In the genomic region with DNA sequence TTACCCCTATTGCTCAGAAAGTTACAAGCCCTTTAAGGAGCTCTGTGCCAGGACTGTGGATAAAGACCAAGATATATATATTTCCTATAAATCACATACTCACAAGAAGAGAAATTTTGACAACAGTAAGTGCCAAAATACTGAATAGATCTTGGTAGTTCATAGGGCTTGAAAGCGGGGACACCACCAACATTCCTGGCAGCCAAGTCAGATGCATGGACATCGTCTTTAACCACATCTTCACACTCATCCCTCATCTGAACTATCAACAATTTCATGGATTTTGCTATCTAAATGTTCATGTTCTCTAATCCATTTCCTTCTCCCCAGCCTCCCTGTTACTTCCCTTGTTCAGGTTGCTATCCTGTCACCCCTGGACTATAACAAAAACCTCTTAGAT, we compare ENCODE assay signal across 28 cellular contexts.
"Had no signal": no experiment of that assay in that cellular context is flagged by ENCODE, and none has a peak within 500 bp of the region (broad histone marks: within the 10 kb centered on the region; RNA-seq: fewer than 3 reads in every experiment).

No MANE protein-coding gene starts in this region.

- DNase-seq: activated CD4-positive, alpha-beta T cell treated with anti-CD3 and anti-CD28 coated beads for 36 hours; activated CD4-positive, alpha-beta T cell treated with anti-CD3 and anti-CD28 coated beads, Interleukin-2, amount 10 ng/mL, durations not matched to agents 7 days and 5 days; activated CD4-positive, alpha-beta T cell treated with anti-CD3 and anti-CD28 coated beads, Interleukin-2, amount 50 U/mL, for 48 hours; activated CD8-positive, alpha-beta T cell treated with anti-CD3 and anti-CD28 coated beads, Interleukin-2, amount 10 ng/mL, durations not matched to agents 7 days and 5 days; activated gamma-delta T cell; activated naive CD4-positive, alpha-beta T cell treated with Interleukin-2 at 50 U/mL for 16 hours; activated naive CD8-positive, alpha-beta T cell treated with anti-CD3 and anti-CD28 coated beads, Interleukin-2, amount 10 ng/mL, durations not matched to agents 7 days and 5 days; activated T-cell treated with anti-CD3 and anti-CD28 coated beads, Interleukin-2, amount 50 U/mL, for 24 hours; body of pancreas; NCI-H1105; NCI-H1417 treated with DMSO at 0.1 percent for 48 hours; NCI-H187 treated with DMSO at 0.1 percent for 48 hours; NCI-H2081; NCI-H446 treated with DMSO at 0.1 percent for 48 hours; NCI-H524; NK-92 treated with Interleukin-12 subunit alpha and Interleukin-12 subunit beta, amount 100 ng/mL, for 24 hours; PC-9; Right ventricle myocardium superior had no signal

- H3K9me3 Mint-ChIP-seq: activated CD4-positive, alpha-beta T cell treated with anti-CD3 and anti-CD28 coated beads, Interleukin-2, amount 10 ng/mL, durations not matched to agents 7 days and 5 days; activated naive CD4-positive, alpha-beta T cell treated with anti-CD3 and anti-CD28 coated beads, Interleukin-2, amount 50 U/mL, for 24 hours; activated naive CD8-positive, alpha-beta T cell treated with anti-CD3 and anti-CD28 coated beads, Interleukin-2, amount 10 ng/mL, durations not matched to agents 7 days and 5 days; activated T-cell treated with anti-CD3 and anti-CD28 coated beads, Interleukin-2, amount 50 U/mL, for 24 hours; activated T-helper 2 cell treated with anti-CD3 and anti-CD28 coated beads, Interferon-gamma antibody, Interleukin-2, Interleukin-4, amounts not matched to agents 10 μg/mL and 5 μg/mL and 100 μg/mL, durations not matched to agents 14 hours and 24 hours and 36 hours; T-helper 1 cell treated with Interleukin-12 subunit alpha and Interleukin-12 subunit beta and Interleukin-4 antibody, amounts not matched to agents 30 μg/mL and 1 μg/mL, for 36 hours; T-helper 2 cell treated with Interferon-gamma antibody and Interleukin-4, amounts not matched to agents 5 μg/mL and 100 μg/mL, for 36 hours; WTC11 had no signal

- H3K36me3 Mint-ChIP-seq: activated naive CD8-positive, alpha-beta T cell treated with anti-CD3 and anti-CD28 coated beads, Interleukin-2, amount 10 ng/mL, durations not matched to agents 7 days and 5 days; WTC11 had no signal

- H3K27ac ChIP-seq: body of pancreas, breast epithelium, PC-9, RWPE1 had no signal

- H3K4me3 ChIP-seq: body of pancreas, breast epithelium, PC-9 had no signal

- H3K9me3 ChIP-seq: body of pancreas, breast epithelium had no signal

- H3K36me3 ChIP-seq: breast epithelium had no signal

- H3K27ac Mint-ChIP-seq: activated CD4-positive, alpha-beta T cell treated with anti-CD3 and anti-CD28 coated beads for 36 hours; activated CD4-positive, alpha-beta T cell treated with anti-CD3 and anti-CD28 coated beads, Interleukin-2, amount 10 ng/mL, durations not matched to agents 7 days and 5 days; activated CD8-positive, alpha-beta T cell treated with anti-CD3 and anti-CD28 coated beads, Interleukin-2, amount 10 ng/mL, durations not matched to agents 7 days and 5 days; activated naive CD4-positive, alpha-beta T cell treated with anti-CD3 and anti-CD28 coated beads, Interleukin-2, amount 50 U/mL, for 24 hours; activated naive CD8-positive, alpha-beta T cell treated with anti-CD3 and anti-CD28 coated beads, Interleukin-2, amount 10 ng/mL, durations not matched to agents 7 days and 5 days; activated T-cell treated with anti-CD3 and anti-CD28 coated beads, Interleukin-2, amount 50 U/mL, for 24 hours; activated T-helper 2 cell treated with anti-CD3 and anti-CD28 coated beads, Interferon-gamma antibody, Interleukin-2, Interleukin-4, amounts not matched to agents 10 μg/mL and 5 μg/mL and 100 μg/mL, durations not matched to agents 14 hours and 24 hours and 36 hours; T-helper 1 cell treated with Interleukin-12 subunit alpha and Interleukin-12 subunit beta and Interleukin-4 antibody, amounts not matched to agents 30 μg/mL and 1 μg/mL, for 36 hours; T-helper 2 cell treated with Interferon-gamma antibody and Interleukin-4, amounts not matched to agents 5 μg/mL and 100 μg/mL, for 36 hours; WTC11 had no signal

- H3K4me1 ChIP-seq: breast epithelium had no signal

- FAIRE-seq: astrocyte, RCC 7860, TTC549 had no signal

- H3K4me1 Mint-ChIP-seq: activated naive CD4-positive, alpha-beta T cell treated with anti-CD3 and anti-CD28 coated beads, Interleukin-2, amount 50 U/mL, for 24 hours; WTC11 had no signal

- H3K27me3 ChIP-seq: body of pancreas, breast epithelium had no signal

- H3K4me3 Mint-ChIP-seq: activated CD4-positive, alpha-beta T cell treated with anti-CD3 and anti-CD28 coated beads for 36 hours; activated CD4-positive, alpha-beta T cell treated with anti-CD3 and anti-CD28 coated beads, Interleukin-2, amount 10 ng/mL, durations not matched to agents 7 days and 5 days; activated CD8-positive, alpha-beta T cell treated with anti-CD3 and anti-CD28 coated beads, Interleukin-2, amount 10 ng/mL, durations not matched to agents 7 days and 5 days; activated naive CD4-positive, alpha-beta T cell treated with anti-CD3 and anti-CD28 coated beads, Interleukin-2, amount 50 U/mL, for 24 hours; activated naive CD8-positive, alpha-beta T cell treated with anti-CD3 and anti-CD28 coated beads, Interleukin-2, amount 10 ng/mL, durations not matched to agents 7 days and 5 days; activated T-cell treated with anti-CD3 and anti-CD28 coated beads, Interleukin-2, amount 50 U/mL, for 24 hours; T-helper 1 cell treated with Interleukin-12 subunit alpha and Interleukin-12 subunit beta and Interleukin-4 antibody, amounts not matched to agents 30 μg/mL and 1 μg/mL, for 36 hours; T-helper 2 cell treated with Interferon-gamma antibody and Interleukin-4, amounts not matched to agents 5 μg/mL and 100 μg/mL, for 36 hours; WTC11 had no signal

- H3K27me3 Mint-ChIP-seq: activated CD4-positive, alpha-beta T cell treated with anti-CD3 and anti-CD28 coated beads for 36 hours; activated naive CD4-positive, alpha-beta T cell treated with anti-CD3 and anti-CD28 coated beads, Interleukin-2, amount 50 U/mL, for 24 hours; activated naive CD8-positive, alpha-beta T cell treated with anti-CD3 and anti-CD28 coated beads, Interleukin-2, amount 10 ng/mL, durations not matched to agents 7 days and 5 days; activated T-cell treated with anti-CD3 and anti-CD28 coated beads, Interleukin-2, amount 50 U/mL, for 24 hours had no signal
